ENCODE assay signal across 18 cellular contexts in genomic region chr1:95278173-95278988, GRCh38. TPM values are rescaled to one million over a fixed set of nuclear protein-coding genes. Genes with fewer than 3 reads are reported as not detected.
DNase-seq lines count a peak whose midpoint lies in the region; ATAC-seq, FAIRE-seq and TF ChIP-seq lines count a peak whose summit lies in the region.
"Had no signal": no experiment of that assay in that cellular context is flagged by ENCODE, and none has a peak within 500 bp of the region (broad histone marks: within the 10 kb centered on the region; RNA-seq: fewer than 3 reads in every experiment).

No MANE protein-coding gene starts in this region.

- POLR2A ChIA-PET in H1 (lab: Charles Lee; ENCODE audit: partially characterized antibody), result no interaction called here

- TF ChIP-seq RAD21 in H1 (IDR thresholded peaks at IDR 0.05 in 1 of 2, conservative IDR thresholded peaks at IDR 0.05 in 1 of 2; ENCODE audit: low read depth in 2 of 2, low read length in 2 of 2), result no peak

- H2BK12ac ChIP-seq in H1 (ENCODE audit: low read depth, low read length), result no peak overlapping the region

- H3K36me3 ChIP-seq in H1 (ENCODE audit: control insufficient read depth in 2 of 4, insufficient read depth in 4 of 4, low read length in 3 of 4), result no peaks in the 10 kb centered on the region
- H3K36me3 ChIP-seq in brain microvascular endothelial cell (replicated peaks), result no peaks in the 10 kb centered on the region
- H3K36me3 ChIP-seq: left lung, sigmoid colon had no signal

- H3K79me2 ChIP-seq in H1 (ENCODE audit: control insufficient read depth in 1 of 2, insufficient read depth in 2 of 2, low read length in 2 of 2), result no peaks in the 10 kb centered on the region

- no peak for FAIRE-seq in H1 (lab: Jason Lieb, UNC)
- FAIRE-seq: GM18507 had no signal

- H2BK5ac ChIP-seq in H1 (ENCODE audit: low read depth, low read length), result no peak overlapping the region

- H3K4me2 ChIP-seq in H1 (ENCODE audit: insufficient read depth in 1 of 2, low read depth in 2 of 2, low read length in 2 of 2), result no peak overlapping the region

- WGBS in H1 (ENCODE audit: extremely low coverage in 1 of 2, insufficient coverage in 1 of 2, insufficient read length in 1 of 2, insufficient replicate concordance in 2 of 2, low coverage in 1 of 2, low lambda C conversion rate in 2 of 2, missing lambda C conversion rate in 1 of 2), 2 experiments, result 93% methylated on average over 4 of the region's 4 CpGs; no CpG with 5 or more reads in 1 of the 2 experiments

- H2AK5ac ChIP-seq in H1 (ENCODE audit: low read depth, low read length), result no peak overlapping the region

- no peak for DNase-seq in H1 (ENCODE audit: low read depth in 1 of 2, low spot score in 2 of 2)
- no peak for DNase-seq in brain microvascular endothelial cell
- DNase-seq in islet precursor cell, result no peak
- no peak for DNase-seq in T1000 (lab: John Stamatoyannopoulos, UW)
- DNase-seq: activated CD4-positive, alpha-beta memory T cell treated with anti-CD3 and anti-CD28 coated beads, Interleukin-2, amount 10 ng/mL, durations not matched to agents 7 days and 5 days; activated naive CD4-positive, alpha-beta T cell treated with anti-CD3 and anti-CD28 coated beads, Interleukin-2, amount 50 U/mL, for 16 hours; caudate nucleus; left lung; NCI-H2029 treated with DMSO at 0.1 percent for 48 hours; nephron progenitor cell; sigmoid colon; substantia nigra had no signal

- H3K4me3 ChIP-seq in H1 (ENCODE audit: extremely low read depth in 1 of 4, insufficient read depth in 2 of 4, low read depth in 3 of 4, low read length in 4 of 4) (no peak overlapping the region), brain microvascular endothelial cell (ENCODE audit: low read depth, low read length) (no peak overlapping the region)
- H3K4me3 ChIP-seq: left lung, sigmoid colon had no signal

- H4K20me1 ChIP-seq in H1 (replicated peaks in 1 of 2; ENCODE audit: control insufficient read depth in 1 of 2, insufficient read depth in 2 of 2, low read length in 2 of 2), result no peaks in the 10 kb centered on the region

- no peaks in the 10 kb centered on the region; a peak in 1 of 4 replicates for H3K9me3 ChIP-seq in H1 (ENCODE audit: insufficient read depth in 2 of 2, low read depth in 1 of 2, low read length in 1 of 2)
- H3K9me3 ChIP-seq: left lung, sigmoid colon had no signal

- H2BK15ac ChIP-seq in H1 (ENCODE audit: low read length), result no peak overlapping the region

- 0 out of 2 replicates have a peak overlapping the region, but pooled peaks have one; percentile 18 for H2AFZ ChIP-seq in H1 (ENCODE audit: low read length)

- ATAC-seq in GM18909 (IDR thresholded peaks at IDR 0.05; ENCODE audit: poor library complexity, unreplicated experiment), result peak; percentile 77
- ATAC-seq in GM21619 (IDR thresholded peaks at IDR 0.05; ENCODE audit: unreplicated experiment), result peak; percentile 77
- ATAC-seq in HG03342 (IDR thresholded peaks at IDR 0.05; ENCODE audit: unreplicated experiment), result peak; percentile 90
- ATAC-seq in HG03139 (IDR thresholded peaks at IDR 0.05; ENCODE audit: unreplicated experiment), result no peak
- ATAC-seq: left lung, Panc1 had no signal

- TF ChIP-seq EP300 in H1 (IDR thresholded peaks at IDR 0.05; ENCODE audit: borderline replicate concordance in 1 of 2, low read depth in 2 of 2, low read length in 2 of 2), result no peak

- H3K4ac ChIP-seq in H1 (replicated peaks; ENCODE audit: insufficient read length, low read depth, low read length), result no peak overlapping the region

- no peak overlapping the region for H3K23ac ChIP-seq in H1 (ENCODE audit: insufficient read length)

- no peak overlapping the region for H2BK20ac ChIP-seq in H1 (ENCODE audit: low read length)

- CTCF ChIA-PET in H1 (lab: Charles Lee; ENCODE audit: partially characterized antibody), result interaction anchor here (0.8 kb wide), 1 partner anchor 14 kb away, joined by 3 read pairs; no protein-coding TSS in a partner anchor

- in situ Hi-C loops in brain microvascular endothelial cell (cut with HindIII; ENCODE audit: low pct_ligation_motif_present, low sequenced_read_pairs), result no loop called here

- TF ChIP-seq POLR2A in H1 (IDR thresholded peaks at IDR 0.05; ENCODE audit: control extremely low read depth in 1 of 2, low read depth in 2 of 2, low read length in 2 of 2), result no peak

- no peak overlapping the region for H4K91ac ChIP-seq in H1 (replicated peaks; ENCODE audit: insufficient read length, low read length)

- peak overlapping the region; percentile 7; the same call in 1 of the 2 replicates for H4K8ac ChIP-seq in H1 (ENCODE audit: extremely low read depth, insufficient read depth, low read length)

- H3K56ac ChIP-seq in H1 (replicated peaks; ENCODE audit: insufficient read length, low read depth, low read length), result no peak overlapping the region

- no peak overlapping the region for H3K9ac ChIP-seq in H1 (replicated peaks in 1 of 4; ENCODE audit: extremely low read depth in 1 of 4, low read depth in 3 of 4, low read length in 3 of 4)

- H3K27me3 ChIP-seq in H1 (replicated peaks in 1 of 4; ENCODE audit: control insufficient read depth in 3 of 4, extremely low read depth in 1 of 4, insufficient read depth in 3 of 4, low read length in 3 of 4) (no peaks in the 10 kb centered on the region), brain microvascular endothelial cell (replicated peaks) (no peaks in the 10 kb centered on the region)
- H3K27me3 ChIP-seq: left lung, sigmoid colon had no signal

- H3K23me2 ChIP-seq in H1 (ENCODE audit: low read depth, low read length), result no peaks in the 10 kb centered on the region

- no peak for TF ChIP-seq CTCF in H1 (IDR thresholded peaks at IDR 0.05; ENCODE audit: control extremely low read depth in 1 of 3, insufficient read depth in 1 of 3, low read depth in 1 of 3, low read length in 3 of 3)
- no peak for TF ChIP-seq CTCF in brain microvascular endothelial cell (IDR thresholded peaks at IDR 0.05; ENCODE audit: low read depth, low read length, missing control alignments)

- H2BK120ac ChIP-seq in H1 (replicated peaks; ENCODE audit: low read depth, low read length), result no peak overlapping the region

- H3K27ac ChIP-seq in H1 (ENCODE audit: low read depth, low read length), result no peak overlapping the region
- H3K27ac ChIP-seq in brain microvascular endothelial cell, result no peak overlapping the region
- H3K27ac ChIP-seq: left lung, sigmoid colon had no signal

- no peaks in the 10 kb centered on the region for H3K79me1 ChIP-seq in H1 (ENCODE audit: low read depth, low read length)

- no peak overlapping the region for H4K5ac ChIP-seq in H1 (ENCODE audit: insufficient read length, low read depth, low read length)

- peaks cover 0 to 4% (median 0%) of the 10 kb centered on the region in 4 experiments; a peak in 1 of 7 replicates for H3K4me1 ChIP-seq in H1 (replicated peaks in 1 of 4; ENCODE audit: control insufficient read depth in 3 of 4, insufficient read depth in 4 of 4, low read length in 3 of 4)
- H3K4me1 ChIP-seq: left lung, sigmoid colon had no signal

- no peak overlapping the region for H3K14ac ChIP-seq in H1 (ENCODE audit: insufficient read length)

- H3K18ac ChIP-seq in H1 (ENCODE audit: extremely low read depth, low read length), result no peak overlapping the region

TF ChIP-seq in H1, 55 proteins besides CTCF, POLR2A, EP300 and RAD21:
- TF ChIP-seq SRF (IDR thresholded peaks at IDR 0.05; ENCODE audit: low read depth, low read length) (no peak), SP1 (IDR thresholded peaks at IDR 0.05; ENCODE audit: low read depth, low read length) (no peak), JUN (IDR thresholded peaks at IDR 0.05; ENCODE audit: low read depth, low read length) (no peak), USF2 (IDR thresholded peaks at IDR 0.05; ENCODE audit: low read length) (no peak), SAP30 (IDR thresholded peaks at IDR 0.05; ENCODE audit: insufficient read depth, insufficient replicate concordance, low read length) (no peak), MAFK (IDR thresholded peaks at IDR 0.05; ENCODE audit: low read depth, low read length) (no peak), SIRT6 (IDR thresholded peaks at IDR 0.05; ENCODE audit: low read length) (no peak), ATF3 (IDR thresholded peaks at IDR 0.05; ENCODE audit: insufficient read depth, low read depth, low read length) (no peak), SUZ12 (IDR thresholded peaks at IDR 0.05; ENCODE audit: low read length) (no peak), EZH2 (IDR thresholded peaks at IDR 0.05; ENCODE audit: low read depth, low read length, severe bottlenecking) (no peak), YY1 (IDR thresholded peaks at IDR 0.05; ENCODE audit: low read depth, low read length) (no peak), CHD2 (IDR thresholded peaks at IDR 0.05; ENCODE audit: low read length) (no peak), POLR2AphosphoS5 (IDR thresholded peaks at IDR 0.05; ENCODE audit: low read depth, low read length) (no peak), KDM4A (IDR thresholded peaks at IDR 0.05; ENCODE audit: low read depth, low read length, severe bottlenecking) (no peak), CBX5 (IDR thresholded peaks at IDR 0.05; ENCODE audit: low read depth, low read length) (no peak)

RNA-seq across cellular contexts. Expression of gene RWDD3, which starts 44.4 kb away (rescaled TPM):
- total RNA-seq in H1 (2021; fragmentation: NEBNext Ultra II Directional; extraction: Animal tissue kit (Norgen Biotek cat#: 25700)), result 12.3 and 14.5 TPM in 2 replicates
- 5.0 and 7.9 TPM in 2 replicates for polyA plus RNA-seq in H1 (2011; rRNA removed)
- polyA plus RNA-seq in H1 (2011; cell fraction: cytosol; rRNA removed), result 12.7 TPM
- polyA plus RNA-seq in H1 (2011; cell fraction: nucleus; rRNA removed), result 5.0 TPM
- 7.7 to 14.7 TPM (median 10.0 TPM) in 4 replicates for polyA plus RNA-seq in H1 (2012, experiment 1 of 2)
- 5.0 TPM for polyA plus RNA-seq in H1 (2012, experiment 2 of 2)
- polyA plus RNA-seq in H1 (2013, experiment 1 of 2), result 20.1 TPM
- 17.5 TPM for polyA plus RNA-seq in H1 (2013, experiment 2 of 2)
- polyA minus RNA-seq in H1 (2011; rRNA and poly(A)+ RNA removed), result 6.0 and 7.4 TPM in 2 replicates
- 4.9 TPM for polyA minus RNA-seq in H1 (2011; cell fraction: cytosol; rRNA and poly(A)+ RNA removed)
- 9.9 TPM for polyA minus RNA-seq in H1 (2011; cell fraction: nucleus; rRNA and poly(A)+ RNA removed)
